ENCODE assay signal across 17 cellular contexts in genomic region chr7:46630031-46630430, GRCh38.
A peak's percentile ranks its signal among the peaks of the same experiment; 100 is the strongest.
DNase-seq lines count a peak whose midpoint lies in the region; ATAC-seq and TF ChIP-seq lines count a peak whose summit lies in the region.
"Had no signal": no experiment of that assay in that cellular context is flagged by ENCODE, and none has a peak within 500 bp of the region (broad histone marks: within the 10 kb centered on the region; RNA-seq: fewer than 3 reads in every experiment).

No MANE protein-coding gene starts in this region.

- no peak overlapping the region for H3K4me2 ChIP-seq in osteoblast (ENCODE audit: insufficient read depth, low read length)
- H3K4me2 ChIP-seq in neural progenitor cell: no peak overlapping the region

- H3K4me1 ChIP-seq in osteoblast (ENCODE audit: insufficient read depth, low read length) (peaks cover 6% of the 10 kb centered on the region), neural progenitor cell (no peaks in the 10 kb centered on the region)
- H3K4me1 ChIP-seq: gastrocnemius medialis, uterus had no signal

- no peak overlapping the region for H3K9ac ChIP-seq in neural progenitor cell

- no peaks in the 10 kb centered on the region for H3K4me1 Mint-ChIP-seq in activated CD8-positive, alpha-beta T cell treated with anti-CD3 and anti-CD28 coated beads, Interleukin-2, amount 10 ng/mL, durations not matched to agents 7 days and 5 days (ENCODE audit: low read depth)
- no peaks in the 10 kb centered on the region for H3K4me1 Mint-ChIP-seq in neural progenitor cell
- H3K4me1 Mint-ChIP-seq: activated naive CD8-positive, alpha-beta T cell treated with anti-CD3 and anti-CD28 coated beads, Interleukin-2, amount 10 ng/mL, durations not matched to agents 7 days and 5 days; natural killer cell had no signal

- H3K27me3 Mint-ChIP-seq in activated CD8-positive, alpha-beta T cell treated with anti-CD3 and anti-CD28 coated beads, Interleukin-2, amount 10 ng/mL, durations not matched to agents 7 days and 5 days (ENCODE audit: low read depth): no peaks in the 10 kb centered on the region
- H3K27me3 Mint-ChIP-seq in neural progenitor cell (ENCODE audit: insufficient read depth, low read depth): no peaks in the 10 kb centered on the region
- H3K27me3 Mint-ChIP-seq: activated CD4-positive, alpha-beta memory T cell treated with anti-CD3 and anti-CD28 coated beads for 36 hours; activated naive CD8-positive, alpha-beta T cell treated with anti-CD3 and anti-CD28 coated beads, Interleukin-2, amount 10 ng/mL, durations not matched to agents 7 days and 5 days had no signal

- POLR2A ChIA-PET in activated CD8-positive, alpha-beta T cell treated with anti-CD3 and anti-CD28 coated beads, Interleukin-2, amount 10 ng/mL, durations not matched to agents 7 days and 5 days (lab: Charles Lee): no interaction called here

- H3K36me3 Mint-ChIP-seq in activated CD8-positive, alpha-beta T cell treated with anti-CD3 and anti-CD28 coated beads, Interleukin-2, amount 10 ng/mL, durations not matched to agents 7 days and 5 days (ENCODE audit: low read depth): no peaks in the 10 kb centered on the region
- no peaks in the 10 kb centered on the region for H3K36me3 Mint-ChIP-seq in neural progenitor cell
- H3K36me3 Mint-ChIP-seq: activated CD4-positive, alpha-beta memory T cell treated with anti-CD3 and anti-CD28 coated beads for 36 hours; activated naive CD8-positive, alpha-beta T cell treated with anti-CD3 and anti-CD28 coated beads, Interleukin-2, amount 10 ng/mL, durations not matched to agents 7 days and 5 days; natural killer cell had no signal

- H3K9me3 Mint-ChIP-seq in activated CD8-positive, alpha-beta T cell treated with anti-CD3 and anti-CD28 coated beads, Interleukin-2, amount 10 ng/mL, durations not matched to agents 7 days and 5 days (ENCODE audit: insufficient read depth): no peaks in the 10 kb centered on the region
- H3K9me3 Mint-ChIP-seq in neural progenitor cell: peaks cover 4% of the 10 kb centered on the region
- H3K9me3 Mint-ChIP-seq: endodermal cell had no signal

- DNase-seq in Daoy (ENCODE audit: low read depth) (peak; percentile 62), RPMI7951 (ENCODE audit: low read depth) (peak; percentile 78), fibroblast of gingiva (ENCODE audit: low read depth) (peak; percentile 20), osteoblast (ENCODE audit: insufficient read length, low spot score, missing footprints) (peak; percentile 30), KBM-7 (no peak), neural progenitor cell (ENCODE audit: low spot score) (no peak)
- DNase-seq in activated CD8-positive, alpha-beta T cell treated with anti-CD3 and anti-CD28 coated beads, Interleukin-2, amount 10 ng/mL, durations not matched to agents 7 days and 5 days: no peak
- DNase-seq: activated CD4-positive, alpha-beta memory T cell treated with anti-CD3 and anti-CD28 coated beads for 36 hours; activated naive CD8-positive, alpha-beta T cell treated with anti-CD3 and anti-CD28 coated beads, Interleukin-2, amount 10 ng/mL, durations not matched to agents 7 days and 5 days; endodermal cell; gastrocnemius medialis; natural killer cell; NCI-H1048; SW 1271; uterus had no signal

- H3K27ac Mint-ChIP-seq in activated CD8-positive, alpha-beta T cell treated with anti-CD3 and anti-CD28 coated beads, Interleukin-2, amount 10 ng/mL, durations not matched to agents 7 days and 5 days: no peak overlapping the region
- H3K27ac Mint-ChIP-seq in neural progenitor cell: no peak overlapping the region
- H3K27ac Mint-ChIP-seq: activated CD4-positive, alpha-beta memory T cell treated with anti-CD3 and anti-CD28 coated beads for 36 hours; activated naive CD8-positive, alpha-beta T cell treated with anti-CD3 and anti-CD28 coated beads, Interleukin-2, amount 10 ng/mL, durations not matched to agents 7 days and 5 days; endodermal cell; natural killer cell had no signal

- no peak overlapping the region for H3K4me3 Mint-ChIP-seq in activated CD8-positive, alpha-beta T cell treated with anti-CD3 and anti-CD28 coated beads, Interleukin-2, amount 10 ng/mL, durations not matched to agents 7 days and 5 days
- H3K4me3 Mint-ChIP-seq in neural progenitor cell: no peak overlapping the region
- H3K4me3 Mint-ChIP-seq: activated CD4-positive, alpha-beta memory T cell treated with anti-CD3 and anti-CD28 coated beads for 36 hours; activated naive CD8-positive, alpha-beta T cell treated with anti-CD3 and anti-CD28 coated beads, Interleukin-2, amount 10 ng/mL, durations not matched to agents 7 days and 5 days; endodermal cell; natural killer cell had no signal

- no peaks in the 10 kb centered on the region for H3K79me2 ChIP-seq in osteoblast (ENCODE audit: insufficient read depth, low read length)
- H3K79me2 ChIP-seq in neural progenitor cell (ENCODE audit: low read depth): no peaks in the 10 kb centered on the region

- no peak for TF ChIP-seq CTCF in osteoblast (IDR thresholded peaks at IDR 0.05; ENCODE audit: extremely low read depth, low read depth, low read length)
- TF ChIP-seq CTCF in neural progenitor cell (IDR thresholded peaks at IDR 0.05): no peak

- ATAC-seq in activated CD8-positive, alpha-beta T cell treated with anti-CD3 and anti-CD28 coated beads, Interleukin-2, amount 10 ng/mL, durations not matched to agents 7 days and 5 days: no peak
- no peak for ATAC-seq in GM18517 (IDR thresholded peaks at IDR 0.05; ENCODE audit: unreplicated experiment)
- ATAC-seq: gastrocnemius medialis, natural killer cell had no signal

- H2AFZ ChIP-seq in osteoblast (ENCODE audit: low read length): peak overlapping the region; percentile 13
- no peak overlapping the region for H2AFZ ChIP-seq in neural progenitor cell (replicated peaks)

- in situ Hi-C loops in KBM-7 (cut with MboI; ENCODE audit: low pct_unique_long_range_greater_than_20kb, low sequenced_read_pairs): no loop called here

- H3K4me3 ChIP-seq in osteoblast (ENCODE audit: insufficient read depth, low read length): no peak overlapping the region
- no peak overlapping the region for H3K4me3 ChIP-seq in neural progenitor cell
- H3K4me3 ChIP-seq: gastrocnemius medialis, lung, uterus had no signal

- peak overlapping the region; percentile 17 for H3K27ac ChIP-seq in osteoblast (ENCODE audit: low read depth, low read length)
- H3K27ac ChIP-seq in neural progenitor cell: no peak overlapping the region
- H3K27ac ChIP-seq: gastrocnemius medialis, uterus had no signal

- no peaks in the 10 kb centered on the region for H3F3A ChIP-seq in neural progenitor cell (ENCODE audit: low read depth)

- H3K36me3 ChIP-seq in osteoblast (ENCODE audit: insufficient read depth, low read length) (no peaks in the 10 kb centered on the region), neural progenitor cell (no peaks in the 10 kb centered on the region)
- H3K36me3 ChIP-seq: gastrocnemius medialis, uterus had no signal

- H4K20me1 ChIP-seq in osteoblast (ENCODE audit: insufficient read depth, low read length) (no peaks in the 10 kb centered on the region), neural progenitor cell (ENCODE audit: low read depth) (no peaks in the 10 kb centered on the region)

- H3K27me3 ChIP-seq in osteoblast (ENCODE audit: insufficient read depth, low read length): no peaks in the 10 kb centered on the region
- H3K27me3 ChIP-seq in neural progenitor cell: no peaks in the 10 kb centered on the region
- H3K27me3 ChIP-seq: gastrocnemius medialis, uterus had no signal

- CTCF ChIA-PET in activated CD8-positive, alpha-beta T cell treated with anti-CD3 and anti-CD28 coated beads, Interleukin-2, amount 10 ng/mL, durations not matched to agents 7 days and 5 days (lab: Charles Lee): no interaction called here

- no peaks in the 10 kb centered on the region for H3K9me3 ChIP-seq in osteoblast (ENCODE audit: low read depth, low read length)
- no peaks in the 10 kb centered on the region for H3K9me3 ChIP-seq in neural progenitor cell (ENCODE audit: low read depth)
- H3K9me3 ChIP-seq: gastrocnemius medialis, uterus had no signal

Comparison
In these comparisons a context has a peak if more than half of its experiments do, and no peak if none do; other contexts are left out.
1. DNase-seq: peak in Daoy (single experiment), RPMI7951 (single experiment), fibroblast of gingiva (single experiment) and osteoblast (single experiment); none in activated CD8-positive, alpha-beta T cell treated with anti-CD3 and anti-CD28 coated beads, Interleukin-2, amount 10 ng/mL, durations not matched to agents 7 days and 5 days (single experiment), KBM-7 (single experiment) and neural progenitor cell (single experiment).